Comparison of ENCODE assay signal across 17 cellular contexts in the genomic region with DNA sequence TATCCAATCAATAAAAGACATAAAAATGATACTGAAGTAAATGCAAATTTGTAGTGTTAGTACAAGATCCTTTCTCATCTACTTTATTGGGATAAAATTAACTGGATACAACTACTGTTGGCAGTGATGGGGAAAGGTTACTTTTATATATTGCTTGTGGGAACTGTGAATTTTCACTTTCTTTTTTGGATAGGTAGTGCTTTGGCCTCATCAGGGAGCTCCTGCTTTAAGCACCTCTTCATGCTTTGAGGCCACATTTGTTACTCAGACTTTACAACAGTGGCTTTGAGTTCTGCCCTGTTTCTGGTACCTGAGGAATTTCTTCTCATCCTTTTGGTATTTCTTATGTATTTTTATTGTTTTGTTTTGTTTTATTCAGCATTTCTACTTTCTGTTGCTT.
A peak's percentile ranks its signal among the peaks of the same experiment; 100 is the strongest.
DNase-seq lines count a peak whose midpoint lies in the region; ATAC-seq and TF ChIP-seq lines count a peak whose summit lies in the region.
"Had no signal": no experiment of that assay in that cellular context is flagged by ENCODE, and none has a peak within 500 bp of the region (broad histone marks: within the 10 kb centered on the region; RNA-seq: fewer than 3 reads in every experiment).

No MANE protein-coding gene starts in this region.

- H3K4me1 Mint-ChIP-seq in MCF 10A (ENCODE audit: insufficient read depth, unreplicated experiment): no peaks in the 10 kb centered on the region
- H3K4me1 Mint-ChIP-seq in activated naive CD8-positive, alpha-beta T cell treated with anti-CD3 and anti-CD28 coated beads for 36 hours: peaks cover 2% of the 10 kb centered on the region

- POLR2A ChIA-PET in MCF 10A (lab: Yijun Ruan, JAX): interaction anchor here (1.2 kb wide), 1 partner anchor 19 kb away, joined by 3 read pairs; no protein-coding TSS in a partner anchor
- POLR2A ChIA-PET in IMR-90 (lab: Charles Lee; ENCODE audit: unreplicated experiment): no interaction called here

- H2AK5ac ChIP-seq in IMR-90 (ENCODE audit: low read depth, low read length): no peak overlapping the region

- H3K14ac ChIP-seq in IMR-90 (replicated peaks; ENCODE audit: low read depth, low read length): no peak overlapping the region

- H4K20me1 ChIP-seq in mammary epithelial cell (ENCODE audit: insufficient read depth, low read length) (no peaks in the 10 kb centered on the region), IMR-90 (ENCODE audit: insufficient read depth, low read length) (peaks cover 3% of the 10 kb centered on the region; the same call in 1 of the 2 replicates)

- peak; percentile 67 for ATAC-seq in GM18867 (IDR thresholded peaks at IDR 0.05; ENCODE audit: unreplicated experiment)
- ATAC-seq in IMR-90 (ENCODE audit: low read depth): no peak

- H3K36me3 Mint-ChIP-seq in MCF 10A (ENCODE audit: insufficient read depth, unreplicated experiment): peaks cover 25% of the 10 kb centered on the region
- peaks cover 23% of the 10 kb centered on the region for H3K36me3 Mint-ChIP-seq in activated naive CD8-positive, alpha-beta T cell treated with anti-CD3 and anti-CD28 coated beads for 36 hours

- H3K36me3 ChIP-seq in mammary epithelial cell (ENCODE audit: insufficient read depth, low read length) (peaks cover 4% of the 10 kb centered on the region), IMR-90 (ENCODE audit: control insufficient read depth, insufficient read depth, low read length) (peaks cover 5% of the 10 kb centered on the region; the same call in 1 of the 2 replicates)

- H3K9me3 Mint-ChIP-seq in MCF 10A (ENCODE audit: unreplicated experiment): no peaks in the 10 kb centered on the region
- H3K9me3 Mint-ChIP-seq in activated naive CD8-positive, alpha-beta T cell treated with anti-CD3 and anti-CD28 coated beads for 36 hours: no peaks in the 10 kb centered on the region

- TF ChIP-seq POLR2A in IMR-90 (IDR thresholded peaks at IDR 0.05; ENCODE audit: low read depth, low read length): no peak

- H3K18ac ChIP-seq in IMR-90 (ENCODE audit: low read depth, low read length): no peak overlapping the region

- TF ChIP-seq RAD21 in IMR-90 (IDR thresholded peaks at IDR 0.05; ENCODE audit: low read length): no peak

- no peak overlapping the region for H2BK20ac ChIP-seq in IMR-90 (ENCODE audit: low read depth, low read length)

- peaks cover 33% of the 10 kb centered on the region for H3K79me2 ChIP-seq in mammary epithelial cell (ENCODE audit: insufficient read depth, low read length)

- H3K4me3 ChIP-seq in mammary epithelial cell (replicated peaks in 1 of 3; ENCODE audit: insufficient read depth in 1 of 3, low read depth in 2 of 3, low read length in 3 of 3) (no peak overlapping the region), IMR-90 (ENCODE audit: insufficient read depth, low read depth, low read length) (no peak overlapping the region)

- in situ Hi-C loops in mammary epithelial cell (cut with MboI; ENCODE audit: low sequenced_read_pairs in 2 of 2) (no loop called here), IMR-90 (cut with MboI; ENCODE audit: low sequenced_read_pairs) (no loop called here), ACHN (cut with HindIII; ENCODE audit: low pct_ligation_motif_present, low pct_unique_long_range_greater_than_20kb, low sequenced_read_pairs) (no loop called here)

- H4K5ac ChIP-seq in IMR-90 (ENCODE audit: low read depth, low read length): no peak overlapping the region

- no peaks in the 10 kb centered on the region for H3K9me1 ChIP-seq in IMR-90 (ENCODE audit: insufficient read depth, low read length)

- H2AFZ ChIP-seq in mammary epithelial cell (ENCODE audit: low read depth, low read length): no peak overlapping the region
- no peak overlapping the region for H2AFZ ChIP-seq in IMR-90 (replicated peaks; ENCODE audit: low read length, poor library complexity)

- H3K27me3 Mint-ChIP-seq in MCF 10A (ENCODE audit: insufficient read depth, unreplicated experiment): no peaks in the 10 kb centered on the region
- H3K27me3 Mint-ChIP-seq in activated naive CD8-positive, alpha-beta T cell treated with anti-CD3 and anti-CD28 coated beads for 36 hours: no peaks in the 10 kb centered on the region
- H3K27me3 Mint-ChIP-seq: CD4-positive, CD25-positive, alpha-beta regulatory T cell had no signal

- H2AK9ac ChIP-seq in IMR-90 (replicated peaks; ENCODE audit: low read depth, low read length, poor library complexity): no peak overlapping the region

- H3K9ac ChIP-seq in mammary epithelial cell (ENCODE audit: insufficient read depth, low read length) (no peak overlapping the region), IMR-90 (ENCODE audit: low read depth, low read length) (no peak overlapping the region)

- no peak overlapping the region for H3K4me3 Mint-ChIP-seq in MCF 10A (ENCODE audit: unreplicated experiment)
- H3K4me3 Mint-ChIP-seq in activated naive CD8-positive, alpha-beta T cell treated with anti-CD3 and anti-CD28 coated beads for 36 hours: no peak overlapping the region
- H3K4me3 Mint-ChIP-seq: CD4-positive, CD25-positive, alpha-beta regulatory T cell had no signal

- no peak overlapping the region for H2BK5ac ChIP-seq in IMR-90 (ENCODE audit: low read depth, low read length, poor library complexity, severe bottlenecking)

- no peak overlapping the region for H4K91ac ChIP-seq in IMR-90 (ENCODE audit: insufficient read depth, low read depth, low read length)

- H3K56ac ChIP-seq in IMR-90 (ENCODE audit: extremely low read depth, insufficient read depth, low read length): no peak overlapping the region

- H3K23ac ChIP-seq in IMR-90 (ENCODE audit: low read depth, low read length): 0 out of 2 replicates have a peak overlapping the region, but pooled peaks have one; percentile 27

- H2BK15ac ChIP-seq in IMR-90 (ENCODE audit: low read depth, low read length): no peak overlapping the region

- dilution Hi-C loops in mammary epithelial cell (cut with HindIII; ENCODE audit: low sequenced_read_pairs): no loop called here
- dilution Hi-C loops in IMR-90 (cut with HindIII; ENCODE audit: low sequenced_read_pairs, unreplicated experiment): no loop called here

- CTCF ChIA-PET in mammary epithelial cell (lab: Charles Lee; ENCODE audit: low non-redundant PET): no interaction called here
- CTCF ChIA-PET in MCF 10A (lab: Yijun Ruan, JAX): no interaction called here
- CTCF ChIA-PET in IMR-90 (lab: Yijun Ruan, JAX): no interaction called here

- peaks cover 8 to 18% of the 10 kb centered on the region in 2 experiments for H3K79me1 ChIP-seq in IMR-90 (ENCODE audit: low read depth in 1 of 2, low read length in 2 of 2)

- H3K27me3 ChIP-seq in mammary epithelial cell (ENCODE audit: insufficient read depth, low read length) (no peaks in the 10 kb centered on the region), IMR-90 (ENCODE audit: control insufficient read depth, insufficient read depth, low read length) (no peaks in the 10 kb centered on the region)

- H3K4me1 ChIP-seq in mammary epithelial cell (ENCODE audit: insufficient read depth, low read length) (no peaks in the 10 kb centered on the region), IMR-90 (ENCODE audit: control insufficient read depth, insufficient read depth, low read length) (no peaks in the 10 kb centered on the region)

- DNase-seq in mammary epithelial cell (peak; percentile 14), MCF 10A (ENCODE audit: unreplicated experiment) (no peak), IMR-90 (no peak), ACHN (no peak)
- no peak for DNase-seq in stimulated activated CD4-positive, alpha-beta T cell treated with anti-CD3 and anti-CD28 coated beads, Interleukin-15, amount 100 ng/mL, for 24 hours
- no peak for DNase-seq in activated naive CD8-positive, alpha-beta T cell treated with anti-CD3 and anti-CD28 coated beads for 36 hours
- DNase-seq: CD4-positive, CD25-positive, alpha-beta regulatory T cell; DMS79 treated with DMSO at 0.1 percent for 48 hours; GDM1; NCI-H1436; NCI-H2029 treated with DMSO at 0.1 percent for 48 hours; NCI-H226; NCI-H526 treated with DMSO at 0.1 percent for 48 hours; NK-92 treated with Interleukin-12 subunit alpha and Interleukin-12 subunit beta, amount 100 ng/mL, for 24 hours; OCI-M1; RPMI8226 had no signal

- BruUV-seq in mammary epithelial cell (replicated peaks; lab: Mats Ljungman, UMichigan) (no TSS peak), MCF 10A (replicated peaks; lab: Mats Ljungman, UMichigan) (no TSS peak), IMR-90 (replicated peaks; lab: Mats Ljungman, UMichigan) (no TSS peak)

- H3K27ac Mint-ChIP-seq in MCF 10A (ENCODE audit: low read depth, unreplicated experiment): no peak overlapping the region
- no peak overlapping the region for H3K27ac Mint-ChIP-seq in activated naive CD8-positive, alpha-beta T cell treated with anti-CD3 and anti-CD28 coated beads for 36 hours
- H3K27ac Mint-ChIP-seq: CD4-positive, CD25-positive, alpha-beta regulatory T cell had no signal

- no peak overlapping the region for H4K8ac ChIP-seq in IMR-90 (ENCODE audit: low read depth in 2 of 2, low read length in 2 of 2)

- no peak overlapping the region for H3K4ac ChIP-seq in IMR-90 (ENCODE audit: low read depth, low read length)

- no peak for TF ChIP-seq CTCF in mammary epithelial cell (conservative IDR thresholded peaks at IDR 0.05 in 1 of 2, IDR thresholded peaks at IDR 0.05 in 1 of 2; ENCODE audit: extremely low read depth in 1 of 2, insufficient read depth in 1 of 2, low read depth in 1 of 2, low read length in 2 of 2)
- no peak for TF ChIP-seq CTCF in MCF 10A (IDR thresholded peaks at IDR 0.05; ENCODE audit: unreplicated experiment)
- no peak for TF ChIP-seq CTCF in IMR-90 (conservative IDR thresholded peaks at IDR 0.05; ENCODE audit: low read depth, low read length)

- no peak overlapping the region for H2BK120ac ChIP-seq in IMR-90 (ENCODE audit: low read depth, low read length)

- H3K4me2 ChIP-seq in mammary epithelial cell (ENCODE audit: insufficient read depth, low read depth, low read length) (no peak overlapping the region), IMR-90 (ENCODE audit: low read depth, low read length) (no peak overlapping the region)

- intact Hi-C loops in mammary epithelial cell (cut with micrococcal nuclease): no loop called here
- intact Hi-C loops in MCF 10A (cut with micrococcal nuclease): no loop called here
- intact Hi-C loops in IMR-90 (cut with micrococcal nuclease): no loop called here

- H3K27ac ChIP-seq in mammary epithelial cell (ENCODE audit: insufficient read depth, low read depth, low read length) (no peak overlapping the region), IMR-90 (ENCODE audit: insufficient read depth, low read length) (no peak overlapping the region)

- H3K9me3 ChIP-seq in mammary epithelial cell (replicated peaks; ENCODE audit: insufficient read depth, low read length) (no peaks in the 10 kb centered on the region), IMR-90 (ENCODE audit: control insufficient read depth, insufficient read depth, low read length) (no peaks in the 10 kb centered on the region)

TF ChIP-seq in IMR-90, 13 proteins besides CTCF, POLR2A, EP300 and RAD21 (continues in another document):
- no peak for TF ChIP-seq FOS (IDR thresholded peaks at IDR 0.05; ENCODE audit: low read depth, low read length)
- no peak for TF ChIP-seq NFE2L2 (IDR thresholded peaks at IDR 0.05; ENCODE audit: low read depth, low read length)
